Comparison of ENCODE assay signal across 16 cellular contexts in the genomic region with DNA sequence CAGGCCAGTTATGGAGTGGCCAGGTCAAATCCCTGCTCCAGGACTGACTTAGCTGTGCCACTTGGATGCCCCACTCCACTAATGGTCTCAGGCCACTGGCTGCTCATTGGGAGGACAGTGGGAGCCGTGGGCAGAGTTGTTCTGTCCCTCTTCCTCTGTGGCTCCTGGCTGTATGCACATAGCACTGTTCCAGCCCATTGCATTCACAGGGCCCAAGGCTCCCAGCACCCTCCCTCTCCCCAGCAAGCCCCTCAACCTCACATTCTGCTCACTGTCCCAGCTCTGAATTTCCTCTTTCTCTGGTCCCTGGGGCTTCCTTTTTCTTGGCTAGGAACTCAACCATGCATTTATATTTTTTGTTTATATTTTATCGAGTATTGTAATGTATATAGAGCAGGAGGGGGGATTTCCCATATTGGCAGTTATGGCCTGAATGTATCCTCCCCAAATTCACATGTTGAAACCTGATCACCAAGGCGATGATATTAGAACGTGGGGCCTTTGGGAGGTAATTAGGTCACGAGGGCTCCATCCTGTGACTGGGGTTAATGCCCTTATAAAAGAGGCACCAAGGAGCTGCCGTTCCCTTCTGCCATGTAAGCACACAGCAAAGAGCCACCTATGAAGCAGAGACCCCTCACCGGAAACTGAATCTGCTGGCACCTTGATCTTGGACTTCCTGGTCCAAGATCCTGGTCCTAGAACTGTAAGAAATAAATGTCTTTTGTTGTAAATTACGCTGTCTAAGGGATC.
"Had no signal": no experiment of that assay in that cellular context is flagged by ENCODE, and none has a peak within 500 bp of the region (broad histone marks: within the 10 kb centered on the region; RNA-seq: fewer than 3 reads in every experiment).

No MANE protein-coding gene starts in this region.

- H3K36me3 Mint-ChIP-seq: activated naive CD4-positive, alpha-beta T cell treated with anti-CD3 and anti-CD28 coated beads, Interleukin-2, amount 50 U/mL, for 24 hours; T-cell had no signal

- H3K9me3 ChIP-seq: adrenal gland, esophagus muscularis mucosa, psoas muscle, right lobe of liver, upper lobe of left lung had no signal

- ATAC-seq: activated CD4-positive, CD25-positive, alpha-beta regulatory T cell treated with anti-CD3 and anti-CD28 coated beads, Interleukin-2, amount 50 U/mL, for 24 hours; activated T-cell treated with anti-CD3 and anti-CD28 coated beads, Interleukin-2, amount 50 U/mL, for 4 hours; left ventricle myocardium superior; psoas muscle; T-cell had no signal

- H3K27me3 ChIP-seq: adrenal gland, esophagus muscularis mucosa, right lobe of liver, upper lobe of left lung had no signal

- DNase-seq: activated CD4-positive, alpha-beta T cell treated with anti-CD3 and anti-CD28 coated beads, Interleukin-2, amount 50 U/mL, for 1 hour; activated effector memory CD4-positive, alpha-beta T cell treated with anti-CD3 and anti-CD28 coated beads, Interleukin-2, amount 50 U/mL, for 16 hours; activated T-cell treated with anti-CD3 and anti-CD28 coated beads, Interleukin-2, amount 50 U/mL, for 4 hours; left ventricle myocardium superior; nephron progenitor cell; psoas muscle; right lobe of liver; T-cell; T-helper 9 cell; upper lobe of left lung had no signal

- H3K9me3 Mint-ChIP-seq: activated naive CD4-positive, alpha-beta T cell treated with anti-CD3 and anti-CD28 coated beads, Interleukin-2, amount 50 U/mL, for 24 hours; activated T-cell treated with anti-CD3 and anti-CD28 coated beads, Interleukin-2, amount 50 U/mL, for 4 hours; stimulated activated naive CD8-positive, alpha-beta T cell treated with anti-CD3 and anti-CD28 coated beads, Interleukin-15, Interleukin-2, amounts not matched to agents 100 ng/mL and 50 ng/mL, for 24 hours; T-cell had no signal

- H3K27me3 Mint-ChIP-seq: activated naive CD4-positive, alpha-beta T cell treated with anti-CD3 and anti-CD28 coated beads, Interleukin-2, amount 50 U/mL, for 24 hours; stimulated activated naive CD8-positive, alpha-beta T cell treated with anti-CD3 and anti-CD28 coated beads, Interleukin-15, Interleukin-2, amounts not matched to agents 100 ng/mL and 50 ng/mL, for 24 hours had no signal

- H3K36me3 ChIP-seq: adrenal gland, esophagus muscularis mucosa, right lobe of liver, upper lobe of left lung had no signal

- H3K4me1 ChIP-seq: adrenal gland, psoas muscle, right lobe of liver, upper lobe of left lung had no signal

- H3K4me3 Mint-ChIP-seq: activated naive CD4-positive, alpha-beta T cell treated with anti-CD3 and anti-CD28 coated beads, Interleukin-2, amount 50 U/mL, for 24 hours; activated T-cell treated with anti-CD3 and anti-CD28 coated beads, Interleukin-2, amount 50 U/mL, for 4 hours; nephron progenitor cell; stimulated activated naive CD8-positive, alpha-beta T cell treated with anti-CD3 and anti-CD28 coated beads, Interleukin-15, Interleukin-2, amounts not matched to agents 100 ng/mL and 50 ng/mL, for 24 hours; T-cell had no signal

- H3K27ac ChIP-seq: adrenal gland, esophagus muscularis mucosa, psoas muscle, right lobe of liver, upper lobe of left lung had no signal

- H3K4me3 ChIP-seq: adrenal gland, esophagus muscularis mucosa, psoas muscle, right lobe of liver, smooth muscle cell, upper lobe of left lung had no signal

- H3K4me1 Mint-ChIP-seq: activated naive CD4-positive, alpha-beta T cell treated with anti-CD3 and anti-CD28 coated beads, Interleukin-2, amount 50 U/mL, for 24 hours; T-cell had no signal

- H3K27ac Mint-ChIP-seq: activated naive CD4-positive, alpha-beta T cell treated with anti-CD3 and anti-CD28 coated beads, Interleukin-2, amount 50 U/mL, for 24 hours; nephron progenitor cell; stimulated activated naive CD8-positive, alpha-beta T cell treated with anti-CD3 and anti-CD28 coated beads, Interleukin-15, Interleukin-2, amounts not matched to agents 100 ng/mL and 50 ng/mL, for 24 hours; T-cell had no signal
